10 cellular contexts compared by ENCODE assay signal in the genomic region with DNA sequence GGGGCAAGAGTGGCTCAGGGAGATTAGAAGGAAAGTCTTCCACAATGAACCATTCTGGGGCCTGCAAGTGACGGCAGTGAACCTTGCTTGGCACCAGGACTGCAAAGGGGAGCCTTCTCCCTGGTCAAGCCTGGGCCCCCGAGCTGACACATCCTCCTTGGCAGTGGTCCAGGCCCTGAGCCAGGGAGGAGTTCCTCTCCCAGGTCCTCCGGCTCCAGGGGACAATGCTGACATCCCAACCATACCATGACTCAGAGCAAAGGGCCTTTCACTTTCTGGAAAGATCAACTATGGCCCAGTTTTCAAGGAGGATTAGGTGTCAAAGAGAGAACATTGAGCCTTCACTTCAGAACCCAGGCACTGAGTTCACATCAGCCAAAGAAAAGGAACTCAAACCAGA.
DNase-seq lines count a peak whose midpoint lies in the region; ATAC-seq, FAIRE-seq and TF ChIP-seq lines count a peak whose summit lies in the region.
"Had no signal": no experiment of that assay in that cellular context is flagged by ENCODE, and none has a peak within 500 bp of the region (broad histone marks: within the 10 kb centered on the region; RNA-seq: fewer than 3 reads in every experiment).

No MANE protein-coding gene starts in this region.

- H4K91ac ChIP-seq in H9 (ENCODE audit: insufficient read length, low read depth, low read length), result no peak overlapping the region

- H3K4me1 ChIP-seq in esophagus muscularis mucosa, result peaks cover 0 to 10% (median 0%) of the 10 kb centered on the region in 4 donors
- no peaks in the 10 kb centered on the region for H3K4me1 ChIP-seq in sigmoid colon
- peaks cover 4% of the 10 kb centered on the region; the same call in 1 of the 2 replicates for H3K4me1 ChIP-seq in H9 (ENCODE audit: insufficient read depth, low read length)

- no peaks in the 10 kb centered on the region for H3K36me3 ChIP-seq in esophagus muscularis mucosa
- no peaks in the 10 kb centered on the region for H3K36me3 ChIP-seq in sigmoid colon

- H3K36me3 Mint-ChIP-seq in H9 (ENCODE audit: insufficient read depth in 1 of 3, low read depth in 3 of 3), result no peaks in the 10 kb centered on the region
- H3K36me3 Mint-ChIP-seq: activated CD4-positive, alpha-beta memory T cell treated with anti-CD3 and anti-CD28 coated beads for 36 hours had no signal

- no peak overlapping the region for H3K9ac ChIP-seq in H9 (ENCODE audit: extremely low read depth, insufficient read length, low read length)

- no peak overlapping the region for H2BK5ac ChIP-seq in H9 (ENCODE audit: insufficient read length, low read length)

- no peak overlapping the region for H3K18ac ChIP-seq in H9 (ENCODE audit: insufficient read length, low read depth, low read length)

- no peak overlapping the region for H4K8ac ChIP-seq in H9 (replicated peaks; ENCODE audit: insufficient read length, low read depth, low read length)

- H3K4me3 ChIP-seq in esophagus muscularis mucosa (no peak overlapping the region), retinal pigment epithelial cell (ENCODE audit: low read length) (no peak overlapping the region), sigmoid colon (no peak overlapping the region)

- H3K14ac ChIP-seq in H9 (ENCODE audit: insufficient read depth, low read length), result no peak overlapping the region

- no peak for TF ChIP-seq POLR2A in esophagus muscularis mucosa (IDR thresholded peaks at IDR 0.05; ENCODE audit: low read depth)
- no peak for TF ChIP-seq POLR2A in sigmoid colon (IDR thresholded peaks at IDR 0.05)

- H4K20me1 ChIP-seq in H9 (ENCODE audit: control insufficient read depth, insufficient read depth, insufficient read length), result no peaks in the 10 kb centered on the region

- H3K4me3 Mint-ChIP-seq in H9, result no peak overlapping the region
- H3K4me3 Mint-ChIP-seq: activated CD4-positive, alpha-beta memory T cell treated with anti-CD3 and anti-CD28 coated beads for 36 hours had no signal

- TF ChIP-seq CTCF in esophagus muscularis mucosa (IDR thresholded peaks at IDR 0.05) (no peak), retinal pigment epithelial cell (conservative IDR thresholded peaks at IDR 0.05; ENCODE audit: low read depth, low read length) (no peak), sigmoid colon (IDR thresholded peaks at IDR 0.05) (no peak), H9 (conservative IDR thresholded peaks at IDR 0.05) (no peak)

- peaks cover 11% of the 10 kb centered on the region in 2 experiments for H3K4me1 Mint-ChIP-seq in H9

- H3K9me3 Mint-ChIP-seq in H9, result no peaks in the 10 kb centered on the region

- TF ChIP-seq EP300 in esophagus muscularis mucosa (IDR thresholded peaks at IDR 0.05) (no peak), sigmoid colon (IDR thresholded peaks at IDR 0.05) (no peak)

- H3K9me3 ChIP-seq in esophagus muscularis mucosa (no peaks in the 10 kb centered on the region), sigmoid colon (no peaks in the 10 kb centered on the region), H9 (ENCODE audit: control insufficient read depth, low read depth, low read length) (no peaks in the 10 kb centered on the region)

- no peaks in the 10 kb centered on the region for H3K79me2 ChIP-seq in H9 (ENCODE audit: insufficient read depth, low read length)

- H3K27me3 Mint-ChIP-seq in H9 (ENCODE audit: low read depth), result peaks cover 16% of the 10 kb centered on the region
- H3K27me3 Mint-ChIP-seq: activated CD4-positive, alpha-beta memory T cell treated with anti-CD3 and anti-CD28 coated beads for 36 hours had no signal

- no peak overlapping the region for H2AK5ac ChIP-seq in H9 (ENCODE audit: insufficient read length, low read length)

- H3K27ac ChIP-seq in esophagus muscularis mucosa (replicated peaks in 1 of 4), result no peak overlapping the region
- no peak overlapping the region for H3K27ac ChIP-seq in sigmoid colon
- H3K27ac ChIP-seq in H9 (ENCODE audit: insufficient read length, low read depth, low read length), result no peak overlapping the region

- H3K23me2 ChIP-seq in H9 (ENCODE audit: insufficient read length, low read depth, low read length, poor library complexity, severe bottlenecking), result no peaks in the 10 kb centered on the region

- no peak for ATAC-seq in GM18907 (IDR thresholded peaks at IDR 0.05; ENCODE audit: unreplicated experiment)

- no peak overlapping the region for H4K5ac ChIP-seq in H9 (ENCODE audit: insufficient read length, low read depth, low read length)

- H3K4ac ChIP-seq in H9 (ENCODE audit: low read depth, low read length), result no peak overlapping the region

- H3T11ph ChIP-seq in H9 (ENCODE audit: low read length), result no peak overlapping the region

- H2BK15ac ChIP-seq in H9 (ENCODE audit: low read depth, low read length), result no peak overlapping the region

- no peak overlapping the region for H3K56ac ChIP-seq in H9 (ENCODE audit: insufficient read length, low read depth, low read length)

- peak; percentile 76 for FAIRE-seq in RCC 7860 (lab: Jason Lieb, UNC)

- H3K27me3 ChIP-seq in esophagus muscularis mucosa, result no peaks in the 10 kb centered on the region
- no peaks in the 10 kb centered on the region for H3K27me3 ChIP-seq in sigmoid colon
- H3K27me3 ChIP-seq in H9 (ENCODE audit: insufficient read depth, low read length), result no peaks in the 10 kb centered on the region

- no peaks in the 10 kb centered on the region for H3K79me1 ChIP-seq in H9 (ENCODE audit: insufficient read depth, low read depth, low read length, poor library complexity, severe bottlenecking)

- H3K23ac ChIP-seq in H9 (ENCODE audit: insufficient read length, low read depth, low read length), result no peak overlapping the region

- no peak overlapping the region for H2BK120ac ChIP-seq in H9 (ENCODE audit: low read depth, low read length, poor library complexity, severe bottlenecking)

- no peak overlapping the region for H2BK12ac ChIP-seq in H9 (ENCODE audit: insufficient read length, low read depth, low read length)

- H2BK20ac ChIP-seq in H9 (ENCODE audit: low read depth, low read length, poor library complexity, severe bottlenecking), result no peak overlapping the region

- no peak overlapping the region for H3K4me2 ChIP-seq in H9 (ENCODE audit: insufficient read depth, insufficient read length, low read length)

- intact Hi-C loops in esophagus muscularis mucosa (cut with DNase I) (no loop called here), sigmoid colon (cut with DNase I) (no loop called here)

- no peak overlapping the region for H3K27ac Mint-ChIP-seq in H9
- H3K27ac Mint-ChIP-seq: activated CD4-positive, alpha-beta memory T cell treated with anti-CD3 and anti-CD28 coated beads for 36 hours had no signal

- DNase-seq in ELR (ENCODE audit: low read depth) (peak; percentile 84), RCC 7860 (ENCODE audit: low spot score) (peak; percentile 83), esophagus muscularis mucosa (ENCODE audit: extremely low spot score) (peak; percentile 57), retinal pigment epithelial cell (ENCODE audit: low read depth) (peak; percentile 28), sigmoid colon (no peak), H9 (no peak)
- no peak for DNase-seq in activated CD4-positive, alpha-beta T cell treated with anti-CD3 and anti-CD28 coated beads for 1 hour
- DNase-seq: activated CD4-positive, alpha-beta memory T cell treated with anti-CD3 and anti-CD28 coated beads for 36 hours; DMS79 treated with DMSO at 0.1 percent for 48 hours had no signal

- WGBS in esophagus muscularis mucosa, result 71% methylated on average over 1 of the region's 3 CpGs
- 49 to 52% methylated on average over 3 of the region's 3 CpGs for WGBS in sigmoid colon, 2 donors
- no CpG with 5 or more reads among the region's 3 CpGs for WGBS in H9 (ENCODE audit: extremely low coverage, insufficient read length, low lambda C conversion rate)

- no peak overlapping the region for H2AFZ ChIP-seq in H9 (ENCODE audit: low read length)

Comparison
In these comparisons a context has a peak if more than half of its experiments do, and no peak if none do; other contexts are left out.
1. DNase-seq: peak in ELR (single experiment), RCC 7860 (single experiment), esophagus muscularis mucosa (single experiment) and retinal pigment epithelial cell (single experiment); none in sigmoid colon (single experiment), activated CD4-positive, alpha-beta T cell treated with anti-CD3 and anti-CD28 coated beads for 1 hour (single experiment) and H9 (single experiment).